In genomic region chr15:80730931-80731330, GRCh38 we compare ENCODE assay signal across 25 cellular contexts. TPM values are rescaled to one million over a fixed set of nuclear protein-coding genes. Genes with fewer than 3 reads are reported as not detected.
A peak's percentile ranks its signal among the peaks of the same experiment; 100 is the strongest.
DNase-seq lines count a peak whose midpoint lies in the region; ATAC-seq and TF ChIP-seq lines count a peak whose summit lies in the region.
"Had no signal": no experiment of that assay in that cellular context is flagged by ENCODE, and none has a peak within 500 bp of the region (broad histone marks: within the 10 kb centered on the region; RNA-seq: fewer than 3 reads in every experiment).

No MANE protein-coding gene starts in this region.

- no peak overlapping the region for H3K4me3 ChIP-seq in IMR-90 (ENCODE audit: insufficient read depth, low read depth, low read length)
- no peak overlapping the region for H3K4me3 ChIP-seq in cardiac fibroblast (replicated peaks in 1 of 2; ENCODE audit: low read depth in 2 of 2, low read length in 2 of 2)
- H3K4me3 ChIP-seq: body of pancreas, neural progenitor cell, PC-9, right lobe of liver had no signal

- H2AK9ac ChIP-seq in IMR-90 (replicated peaks; ENCODE audit: low read depth, low read length, poor library complexity) = no peak overlapping the region

- WGBS in IMR-90 (ENCODE audit: extremely low coverage in 2 of 2, insufficient read length in 1 of 2), 2 experiments = 60% methylated on average over 3 of the region's 6 CpGs; no CpG with 5 or more reads in 1 of the 2 experiments

- H3K18ac ChIP-seq in IMR-90 (ENCODE audit: low read depth, low read length) = no peak overlapping the region

- CTCF ChIA-PET in IMR-90 (lab: Yijun Ruan, JAX) = no interaction called here

- H4K20me1 ChIP-seq in IMR-90 (ENCODE audit: insufficient read depth, low read length) = peaks cover 64% of the 10 kb centered on the region

- H3K9me1 ChIP-seq in IMR-90 (ENCODE audit: insufficient read depth, low read length) = peaks cover 34% of the 10 kb centered on the region

- no peaks in the 10 kb centered on the region for H3K9me3 ChIP-seq in IMR-90 (ENCODE audit: control insufficient read depth, insufficient read depth, low read length)
- H3K9me3 ChIP-seq: body of pancreas, right lobe of liver had no signal

- dilution Hi-C loops in IMR-90 (cut with HindIII; ENCODE audit: low sequenced_read_pairs, unreplicated experiment) = no loop called here

- no peak overlapping the region for H2BK20ac ChIP-seq in IMR-90 (ENCODE audit: low read depth, low read length)

- H3K4me2 ChIP-seq in IMR-90 (ENCODE audit: low read depth, low read length) = no peak overlapping the region
- H3K4me2 ChIP-seq: PC-9 had no signal

- TF ChIP-seq CTCF in IMR-90 (conservative IDR thresholded peaks at IDR 0.05; ENCODE audit: low read depth, low read length) (no peak), cardiac fibroblast (IDR thresholded peaks at IDR 0.05; ENCODE audit: low read depth, low read length) (no peak)

- DNase-seq in CD1c-positive myeloid dendritic cell (ENCODE audit: extremely low spot score) (peak; percentile 5), IMR-90 (no peak), cardiac fibroblast (ENCODE audit: low read depth in 2 of 2) (peak; percentile 19 to 36), middle frontal gyrus (ENCODE audit: extremely low spot score, low spot score) (peak; percentile 21), NCI-H1694 treated with DMSO at 0.1 percent for 48 hours (lab: John Stamatoyannopoulos, UW) (no peak), iPS-NIHi11 (ENCODE audit: low spot score) (no peak), H4 (ENCODE audit: low spot score) (no peak)
- DNase-seq: activated CD4-positive, alpha-beta T cell treated with anti-CD3 and anti-CD28 coated beads, Interleukin-2, amount 50 U/mL, for 1 hour; activated gamma-delta T cell treated with Interleukin-2 at 50 U/mL for 16 hours; activated naive CD8-positive, alpha-beta T cell treated with anti-CD3 and anti-CD28 coated beads, Interleukin-2, amount 50 U/mL, for 24 hours; activated T-cell treated with anti-CD3 and anti-CD28 coated beads, Interleukin-2, amount 50 U/mL, for 4 hours; body of pancreas; C1 segment of cervical spinal cord; Calu3; DND-41; NCI-H1436 treated with DMSO at 0.1 percent for 48 hours; PC-9; right lobe of liver; SHP77 treated with DMSO at 0.1 percent for 48 hours; stimulated activated CD4-positive, alpha-beta T cell treated with anti-CD3 and anti-CD28 coated beads, Interleukin-15, amount 100 ng/mL, for 24 hours; stimulated activated naive CD4-positive, alpha-beta T cell; T-helper 9 cell had no signal

- in situ Hi-C loops in IMR-90 (cut with MboI; ENCODE audit: low sequenced_read_pairs) = no loop called here

- H3K9ac ChIP-seq in IMR-90 (ENCODE audit: low read depth, low read length) = no peak overlapping the region
- H3K9ac ChIP-seq: neural progenitor cell had no signal

- H3K4ac ChIP-seq in IMR-90 (ENCODE audit: low read depth, low read length) = no peak overlapping the region

- no peak overlapping the region for H2BK5ac ChIP-seq in IMR-90 (ENCODE audit: low read depth, low read length, poor library complexity, severe bottlenecking)

- H2BK15ac ChIP-seq in IMR-90 (ENCODE audit: low read depth, low read length) = no peak overlapping the region

- no peak overlapping the region for H4K8ac ChIP-seq in IMR-90 (ENCODE audit: low read depth in 2 of 2, low read length in 2 of 2)

- 0 out of 2 replicates have a peak overlapping the region, but pooled peaks have one; percentile 31 for H3K23ac ChIP-seq in IMR-90 (ENCODE audit: low read depth, low read length)

- TF ChIP-seq RAD21 in IMR-90 (IDR thresholded peaks at IDR 0.05; ENCODE audit: low read length) = no peak

- no peak overlapping the region for H3K27ac ChIP-seq in IMR-90 (ENCODE audit: insufficient read depth, low read length)
- H3K27ac ChIP-seq: body of pancreas, neural progenitor cell, PC-9, right lobe of liver had no signal

- no TSS peak for BruUV-seq in IMR-90 (replicated peaks; lab: Mats Ljungman, UMichigan)

- H2BK120ac ChIP-seq in IMR-90 (ENCODE audit: low read depth, low read length) = no peak overlapping the region

- peaks cover 15% of the 10 kb centered on the region for H3K36me3 ChIP-seq in IMR-90 (ENCODE audit: control insufficient read depth, insufficient read depth, low read length)
- H3K36me3 ChIP-seq: neural progenitor cell, right lobe of liver had no signal

- H3K4me1 ChIP-seq in IMR-90 (ENCODE audit: control insufficient read depth, insufficient read depth, low read length) = peaks cover 18% of the 10 kb centered on the region
- H3K4me1 ChIP-seq: body of pancreas, right lobe of liver had no signal

- H2AFZ ChIP-seq in IMR-90 (replicated peaks; ENCODE audit: low read length, poor library complexity) = no peak overlapping the region
- H2AFZ ChIP-seq: neural progenitor cell, PC-9 had no signal

- no peak overlapping the region for H3K14ac ChIP-seq in IMR-90 (replicated peaks; ENCODE audit: low read depth, low read length)

- no peak for TF ChIP-seq POLR2A in IMR-90 (IDR thresholded peaks at IDR 0.05; ENCODE audit: low read depth, low read length)

- intact Hi-C loops in IMR-90 (cut with micrococcal nuclease) = no loop called here

- no peak for ATAC-seq in IMR-90 (ENCODE audit: low read depth)
- ATAC-seq in GM21529 (IDR thresholded peaks at IDR 0.05; ENCODE audit: unreplicated experiment) = no peak
- ATAC-seq: activated naive CD8-positive, alpha-beta T cell treated with anti-CD3 and anti-CD28 coated beads, Interleukin-2, amount 50 U/mL, for 24 hours; activated T-cell treated with anti-CD3 and anti-CD28 coated beads, Interleukin-2, amount 50 U/mL, for 4 hours; body of pancreas; right lobe of liver; WTC11 had no signal

- no peaks in the 10 kb centered on the region for H3K27me3 ChIP-seq in IMR-90 (ENCODE audit: control insufficient read depth, insufficient read depth, low read length)
- H3K27me3 ChIP-seq: body of pancreas, neural progenitor cell, right lobe of liver had no signal

- H3K79me1 ChIP-seq in IMR-90 (ENCODE audit: low read depth in 1 of 2, low read length in 2 of 2) = peaks cover 39 to 85% of the 10 kb centered on the region in 2 experiments

- H2AK5ac ChIP-seq in IMR-90 (ENCODE audit: low read depth, low read length) = no peak overlapping the region

- H4K5ac ChIP-seq in IMR-90 (ENCODE audit: low read depth, low read length) = no peak overlapping the region

- H4K91ac ChIP-seq in IMR-90 (ENCODE audit: insufficient read depth, low read depth, low read length) = no peak overlapping the region

- POLR2A ChIA-PET in IMR-90 (lab: Charles Lee; ENCODE audit: unreplicated experiment) = no interaction called here

- no peak overlapping the region for H3K56ac ChIP-seq in IMR-90 (ENCODE audit: extremely low read depth, insufficient read depth, low read length)

TF ChIP-seq in IMR-90, 13 proteins besides CTCF, POLR2A, EP300 and RAD21:
- TF ChIP-seq MAZ (IDR thresholded peaks at IDR 0.05; ENCODE audit: borderline replicate concordance, low read depth, low read length) = no peak
- no peak for TF ChIP-seq MXI1 (IDR thresholded peaks at IDR 0.05; ENCODE audit: borderline replicate concordance, low read depth, low read length)
- TF ChIP-seq SMC3 (IDR thresholded peaks at IDR 0.05; ENCODE audit: low read depth, low read length) = no peak
TF ChIP-seq in IMR-90: peak in this region for 0.

RNA-seq across cellular contexts. Expression of gene ABHD17C, which starts 35.8 kb away (rescaled TPM):
- 5.3 and 5.4 TPM in 2 replicates for total RNA-seq in IMR-90 (2012; rRNA removed)
- polyA plus RNA-seq in IMR-90 (2012; rRNA removed) = 10.3 TPM in 2 replicates
- polyA plus RNA-seq in IMR-90 (2012; cell fraction: cytosol; rRNA removed) = 6.5 and 8.3 TPM in 2 replicates
- polyA plus RNA-seq in IMR-90 (2012; cell fraction: nucleus; rRNA removed; ENCODE audit: low replicate concordance) = 4.5 and 10.1 TPM in 2 replicates
- 3.5 and 11.0 TPM in 2 replicates for total RNA-seq in H4 (2014; rRNA removed; shearing (Covaris generic))

RNA-seq across cellular contexts. Expression of gene CEMIP, which starts 48.2 kb away (rescaled TPM):
- total RNA-seq in IMR-90 (2012; rRNA removed) = 51.9 and 63.8 TPM in 2 replicates
- polyA plus RNA-seq in IMR-90 (2012; rRNA removed) = 66.9 and 78.0 TPM in 2 replicates
- polyA plus RNA-seq in IMR-90 (2012; cell fraction: cytosol; rRNA removed) = 64.2 and 87.8 TPM in 2 replicates
- 112 and 211 TPM in 2 replicates for polyA plus RNA-seq in IMR-90 (2012; cell fraction: nucleus; rRNA removed; ENCODE audit: low replicate concordance)
- 0.06 and 0.68 TPM in 2 replicates for total RNA-seq in H4 (2014; rRNA removed; shearing (Covaris generic))

Comparison
In these comparisons a context has a peak if more than half of its experiments do, and no peak if none do; other contexts are left out.
1. DNase-seq: peak in CD1c-positive myeloid dendritic cell (single experiment), cardiac fibroblast (2 of 2) and middle frontal gyrus (single experiment); none in IMR-90 (single experiment), NCI-H1694 treated with DMSO at 0.1 percent for 48 hours (single experiment), iPS-NIHi11 (single experiment) and H4 (single experiment).
2. RNA of gene CEMIP, which starts 48.2 kb away (total RNA-seq): 51.9 to 63.8 TPM in IMR-90; 0.06 to 0.68 TPM in H4; every median in the first group is over 10 times any median in the second.